In genomic region chr17:40087903-40088718, GRCh38 we compare ENCODE assay signal across 16 cellular contexts. TPM values are rescaled to one million over a fixed set of nuclear protein-coding genes. Genes with fewer than 3 reads are reported as not detected.
DNase-seq lines count a peak whose midpoint lies in the region; ATAC-seq, FAIRE-seq and TF ChIP-seq lines count a peak whose summit lies in the region.
"Had no signal": no experiment of that assay in that cellular context is flagged by ENCODE, and none has a peak within 500 bp of the region (broad histone marks: within the 10 kb centered on the region; RNA-seq: fewer than 3 reads in every experiment).

No MANE protein-coding gene starts in this region.

- no peak overlapping the region for H3K4me3 Mint-ChIP-seq in naive thymus-derived CD4-positive, alpha-beta T cell
- H3K4me3 Mint-ChIP-seq: activated naive CD8-positive, alpha-beta T cell treated with anti-CD3 and anti-CD28 coated beads, Interleukin-2, amount 50 U/mL, for 24 hours had no signal

- H3K27ac Mint-ChIP-seq in naive thymus-derived CD4-positive, alpha-beta T cell = peak overlapping the region in 5 of 9 donors; percentile 14 to 87 (median 38)

- intact Hi-C loops in naive thymus-derived CD4-positive, alpha-beta T cell (cut with micrococcal nuclease) = no loop called here

- no peaks in the 10 kb centered on the region for H3K27me3 ChIP-seq in naive thymus-derived CD4-positive, alpha-beta T cell (ENCODE audit: control insufficient read depth in 2 of 2, insufficient read depth in 2 of 2, low read length in 2 of 2)
- H3K27me3 ChIP-seq: SJCRH30 had no signal

- DNase-seq in GM12891 (ENCODE audit: insufficient read length, low spot score) = no peak
- no peak for DNase-seq in naive thymus-derived CD4-positive, alpha-beta T cell
- no peak for DNase-seq in ecto neural progenitor cell (ENCODE audit: low spot score)
- DNase-seq: activated CD4-positive, CD25-positive, alpha-beta regulatory T cell; activated naive CD8-positive, alpha-beta T cell treated with anti-CD3 and anti-CD28 coated beads, Interleukin-2, amount 50 U/mL, for 24 hours; DND-41; HCEC 1CT; MM.1S; PC-3; SJCRH30; stimulated activated CD4-positive, alpha-beta T cell treated with anti-CD3 and anti-CD28 coated beads, Interleukin-1b, Interleukin-23, amount 100 ng/mL, for 48 hours had no signal

- peaks cover 4 to 94% (median 45%) of the 10 kb centered on the region in 3 experiments for H3K36me3 ChIP-seq in naive thymus-derived CD4-positive, alpha-beta T cell (ENCODE audit: control insufficient read depth in 2 of 3, insufficient read depth in 3 of 3, low read length in 3 of 3)
- H3K36me3 ChIP-seq: SJCRH30 had no signal

- no peaks in the 10 kb centered on the region for H3K9me3 Mint-ChIP-seq in naive thymus-derived CD4-positive, alpha-beta T cell
- H3K9me3 Mint-ChIP-seq: activated naive CD8-positive, alpha-beta T cell treated with anti-CD3 and anti-CD28 coated beads, Interleukin-2, amount 50 U/mL, for 24 hours had no signal

- ATAC-seq in naive thymus-derived CD4-positive, alpha-beta T cell = no peak
- ATAC-seq in GM18502 (IDR thresholded peaks at IDR 0.05; ENCODE audit: poor library complexity, unreplicated experiment) = no peak
- ATAC-seq in GM21381 (IDR thresholded peaks at IDR 0.05; ENCODE audit: unreplicated experiment) = no peak
- ATAC-seq: activated naive CD8-positive, alpha-beta T cell treated with anti-CD3 and anti-CD28 coated beads, Interleukin-2, amount 50 U/mL, for 24 hours; esophagus mucosa; PC-3 had no signal

- H3K4me3 ChIP-seq in naive thymus-derived CD4-positive, alpha-beta T cell (ENCODE audit: low read length) = no peak overlapping the region
- H3K4me3 ChIP-seq: SJCRH30 had no signal

- H3K9me3 ChIP-seq in naive thymus-derived CD4-positive, alpha-beta T cell (ENCODE audit: control insufficient read depth in 2 of 3, low read length in 3 of 3) = no peaks in the 10 kb centered on the region
- H3K9me3 ChIP-seq: SJCRH30 had no signal

- no peak for TF ChIP-seq RAD21 in Ishikawa (IDR thresholded peaks at IDR 0.05; ENCODE audit: low read depth)

- peaks cover 4 to 40% (median 21%) of the 10 kb centered on the region in 5 donors for H3K36me3 Mint-ChIP-seq in naive thymus-derived CD4-positive, alpha-beta T cell

- H3K27ac ChIP-seq in naive thymus-derived CD4-positive, alpha-beta T cell (ENCODE audit: low read depth, low read length) = no peak overlapping the region
- H3K27ac ChIP-seq: parathyroid adenoma, SJCRH30 had no signal

- no peak for TF ChIP-seq POLR2A in GM12891 (IDR thresholded peaks at IDR 0.05; ENCODE audit: low read depth, low read length)

- H3K4me1 ChIP-seq in naive thymus-derived CD4-positive, alpha-beta T cell (ENCODE audit: control insufficient read depth in 2 of 2, insufficient read depth in 2 of 2, low read length in 2 of 2) = peaks cover 0 to 4% of the 10 kb centered on the region in 2 donors
- H3K4me1 ChIP-seq: parathyroid adenoma, SJCRH30 had no signal

- FAIRE-seq in GM12891 (lab: Jason Lieb, UNC) = peak; percentile 66

- H3K4me1 Mint-ChIP-seq in naive thymus-derived CD4-positive, alpha-beta T cell = peaks cover 4 to 40% (median 21%) of the 10 kb centered on the region in 7 donors
- H3K4me1 Mint-ChIP-seq: activated naive CD8-positive, alpha-beta T cell treated with anti-CD3 and anti-CD28 coated beads, Interleukin-2, amount 50 U/mL, for 24 hours had no signal

- CTCF ChIA-PET in naive thymus-derived CD4-positive, alpha-beta T cell (lab: Charles Lee) = interaction anchor here (0.6 kb wide), 2 partner anchors 74 to 106 kb away, joined by 3 to 6 read pairs; no protein-coding TSS in a partner anchor

- TF ChIP-seq EP300 in Ishikawa (IDR thresholded peaks at IDR 0.05; ENCODE audit: borderline replicate concordance) = no peak

- POLR2A ChIA-PET in naive thymus-derived CD4-positive, alpha-beta T cell (lab: Charles Lee) = interaction anchor here (1.0 to 2.4 kb wide), 2 partner anchors 21 to 23 kb away, joined by 3 to 8 read pairs; no protein-coding TSS in a partner anchor

- H3K27me3 Mint-ChIP-seq in naive thymus-derived CD4-positive, alpha-beta T cell = no peaks in the 10 kb centered on the region
- H3K27me3 Mint-ChIP-seq: activated naive CD8-positive, alpha-beta T cell treated with anti-CD3 and anti-CD28 coated beads, Interleukin-2, amount 50 U/mL, for 24 hours had no signal

TF ChIP-seq in GM12891, 5 proteins besides CTCF, POLR2A, EP300 and RAD21:
- no peak for TF ChIP-seq POLR2AphosphoS5 (IDR thresholded peaks at IDR 0.05; ENCODE audit: low read depth, low read length)
- TF ChIP-seq SPI1 (IDR thresholded peaks at IDR 0.05; ENCODE audit: low read depth, low read length) = no peak
- no peak for TF ChIP-seq TAF1 (IDR thresholded peaks at IDR 0.05; ENCODE audit: low read depth, low read length)
- no peak for TF ChIP-seq PAX5 (IDR thresholded peaks at IDR 0.05; ENCODE audit: insufficient read depth, low read length, severe bottlenecking)
- no peak for TF ChIP-seq POU2F2 (IDR thresholded peaks at IDR 0.05; ENCODE audit: low read depth, low read length)

TF ChIP-seq in Ishikawa, 13 proteins besides CTCF, POLR2A, EP300 and RAD21:
- TF ChIP-seq YY1 (IDR thresholded peaks at IDR 0.05; ENCODE audit: low read depth) (peak; percentile 64; the same call in 1 of the 2 replicates), CREB1 (IDR thresholded peaks at IDR 0.05; ENCODE audit: low read depth) (no peak)
TF ChIP-seq in Ishikawa: peak in this region for 1.

RNA-seq across cellular contexts. Expression of gene NR1D1, which starts 12.3 kb away (rescaled TPM):
- polyA plus RNA-seq in GM12891 (2012; ENCODE audit: low read depth, missing spikeins) = 1.6 TPM
- total RNA-seq in naive thymus-derived CD4-positive, alpha-beta T cell = 10 to 100 TPM in 4 of 5 experiments, 1 to 10 TPM in 1; 3.6 to 34.2 (median 17.3) TPM
- polyA plus RNA-seq in naive thymus-derived CD4-positive, alpha-beta T cell = 10 to 100 TPM in 1 of 2 donors, 1 to 10 TPM in 1; 4.7 to 11.2 TPM

RNA-seq across cellular contexts. Expression of gene THRA, which starts 25.3 kb away (rescaled TPM):
- polyA plus RNA-seq in GM12891 (2012; ENCODE audit: low read depth, missing spikeins) = 1.9 TPM
- 10 to 100 TPM in 4 of 5 experiments, 1 to 10 TPM in 1; 3.2 to 55.9 (median 48.4) TPM for total RNA-seq in naive thymus-derived CD4-positive, alpha-beta T cell
- polyA plus RNA-seq in naive thymus-derived CD4-positive, alpha-beta T cell = 10 to 100 TPM; 17.7 to 26.2 TPM

RNA-seq across cellular contexts. Expression of gene MSL1, which starts 33.7 kb away (rescaled TPM):
- polyA plus RNA-seq in GM12891 (2012; ENCODE audit: low read depth, missing spikeins) = 42.1 TPM
- 100 to 1,000 TPM in 4 of 5 experiments, 10 to 100 TPM in 1; 97.0 to 145 (median 113) TPM for total RNA-seq in naive thymus-derived CD4-positive, alpha-beta T cell
- 10 to 100 TPM in 1 of 2 donors, 1 to 10 TPM in 1; 8.0 to 11.3 TPM for polyA plus RNA-seq in naive thymus-derived CD4-positive, alpha-beta T cell

RNA-seq across cellular contexts. Expression of gene MED24, which starts 33.9 kb away (rescaled TPM):
- polyA plus RNA-seq in GM12891 (2012; ENCODE audit: low read depth, missing spikeins) = 41.6 TPM
- total RNA-seq in naive thymus-derived CD4-positive, alpha-beta T cell = 100 to 1,000 TPM in 1 of 5 experiments, 10 to 100 TPM in 4; 82.9 to 103 (median 91.4) TPM
- 10 to 100 TPM; 46.7 to 62.7 TPM for polyA plus RNA-seq in naive thymus-derived CD4-positive, alpha-beta T cell

RNA-seq across cellular contexts. Expression of gene CASC3, which starts 52.2 kb away (rescaled TPM):
- 34.8 TPM for polyA plus RNA-seq in GM12891 (2012; ENCODE audit: low read depth, missing spikeins)
- 100 to 1,000 TPM in 4 of 5 experiments, 10 to 100 TPM in 1; 93.4 to 160 (median 144) TPM for total RNA-seq in naive thymus-derived CD4-positive, alpha-beta T cell
- 10 to 100 TPM; 43.5 to 51.5 TPM for polyA plus RNA-seq in naive thymus-derived CD4-positive, alpha-beta T cell
